Comparison of ENCODE assay signal across 1 cellular context in genomic region chr3:159787191-159787590, GRCh38.
TF ChIP-seq lines count a peak whose summit lies in the region.

No MANE protein-coding gene starts in this region.

TF ChIP-seq in HepG2, 621 proteins besides CTCF, POLR2A, EP300 and RAD21 (continued from another document and continues in another):
- TF ChIP-seq ZBTB49 (CRISPR knock-in tag; IDR thresholded peaks at IDR 0.05; ENCODE audit: borderline replicate concordance) (no peak), IKZF5 (CRISPR knock-in tag; IDR thresholded peaks at IDR 0.05) (peak; percentile 57; the same call in 1 of the 2 replicates), GABPB1 (CRISPR knock-in tag; IDR thresholded peaks at IDR 0.05) (no peak), CREBL2 (CRISPR knock-in tag; IDR thresholded peaks at IDR 0.05; ENCODE audit: borderline replicate concordance) (no peak), TBX2 (CRISPR knock-in tag; IDR thresholded peaks at IDR 0.05; ENCODE audit: borderline replicate concordance) (peak; percentile 62; the same call in 1 of the 2 replicates), CC2D1A (CRISPR knock-in tag; IDR thresholded peaks at IDR 0.05) (no peak), PCBP2 (optimal IDR thresholded peaks at IDR 0.05; ENCODE audit: low read depth, low read length, poor library complexity, severe bottlenecking) (no peak), REXO4 (CRISPR knock-in tag; IDR thresholded peaks at IDR 0.05; ENCODE audit: borderline replicate concordance) (no peak), HOXA7 (CRISPR knock-in tag; IDR thresholded peaks at IDR 0.05) (no peak), MTF1 (CRISPR knock-in tag; IDR thresholded peaks at IDR 0.05) (no peak), REST (IDR thresholded peaks at IDR 0.05; ENCODE audit: borderline replicate concordance in 1 of 2, low read depth in 1 of 2, low read length in 2 of 2) (0 out of 4 replicates have a peak, but pooled peaks of 1 of the 2 experiments have one; percentile 15), USF2 (IDR thresholded peaks at IDR 0.05; ENCODE audit: low read depth, low read length) (no peak), USF2 (CRISPR knock-in tag; IDR thresholded peaks at IDR 0.05; ENCODE audit: borderline replicate concordance) (no peak), MNT (IDR thresholded peaks at IDR 0.05) (no peak), PAF1 (CRISPR knock-in tag; IDR thresholded peaks at IDR 0.05) (no peak), MTA3 (CRISPR knock-in tag; IDR thresholded peaks at IDR 0.05) (no peak), SNAI1 (CRISPR knock-in tag; IDR thresholded peaks at IDR 0.05; ENCODE audit: borderline replicate concordance) (no peak), ZNF646 (CRISPR knock-in tag; IDR thresholded peaks at IDR 0.05) (peak; percentile 40; the same call in 1 of the 2 replicates), ZNF335 (CRISPR knock-in tag; IDR thresholded peaks at IDR 0.05) (no peak), ZNF496 (CRISPR knock-in tag; IDR thresholded peaks at IDR 0.05; ENCODE audit: insufficient replicate concordance) (no peak), STAT5B (CRISPR knock-in tag; IDR thresholded peaks at IDR 0.05) (no peak), ZNF772 (CRISPR knock-in tag; IDR thresholded peaks at IDR 0.05) (no peak), TBL1XR1 (IDR thresholded peaks at IDR 0.05; ENCODE audit: borderline replicate concordance, low read length, partially characterized antibody) (no peak), ZSCAN22 (CRISPR knock-in tag; IDR thresholded peaks at IDR 0.05) (no peak), TAF1 (CRISPR knock-in tag; IDR thresholded peaks at IDR 0.05) (no peak), PREB (CRISPR knock-in tag; IDR thresholded peaks at IDR 0.05) (no peak), ZNF550 (CRISPR knock-in tag; IDR thresholded peaks at IDR 0.05; ENCODE audit: borderline replicate concordance) (no peak), ZNF782 (CRISPR knock-in tag; IDR thresholded peaks at IDR 0.05; ENCODE audit: borderline replicate concordance) (no peak), CBX2 (IDR thresholded peaks at IDR 0.05; ENCODE audit: low read depth, low read length) (no peak), CBX2 (CRISPR knock-in tag; IDR thresholded peaks at IDR 0.05; ENCODE audit: low read depth) (no peak), MED8 (CRISPR knock-in tag; IDR thresholded peaks at IDR 0.05; ENCODE audit: insufficient replicate concordance) (no peak), KLF12 (CRISPR knock-in tag; IDR thresholded peaks at IDR 0.05; ENCODE audit: borderline replicate concordance) (no peak), ETS1 (CRISPR knock-in tag; IDR thresholded peaks at IDR 0.05) (no peak), PHF8 (CRISPR knock-in tag; IDR thresholded peaks at IDR 0.05) (no peak), FOXA3 (CRISPR knock-in tag; IDR thresholded peaks at IDR 0.05) (peak; percentile 93), ZNF710 (CRISPR knock-in tag; IDR thresholded peaks at IDR 0.05; ENCODE audit: borderline replicate concordance) (no peak)
